8 cellular contexts compared by ENCODE assay signal in the genomic region with DNA sequence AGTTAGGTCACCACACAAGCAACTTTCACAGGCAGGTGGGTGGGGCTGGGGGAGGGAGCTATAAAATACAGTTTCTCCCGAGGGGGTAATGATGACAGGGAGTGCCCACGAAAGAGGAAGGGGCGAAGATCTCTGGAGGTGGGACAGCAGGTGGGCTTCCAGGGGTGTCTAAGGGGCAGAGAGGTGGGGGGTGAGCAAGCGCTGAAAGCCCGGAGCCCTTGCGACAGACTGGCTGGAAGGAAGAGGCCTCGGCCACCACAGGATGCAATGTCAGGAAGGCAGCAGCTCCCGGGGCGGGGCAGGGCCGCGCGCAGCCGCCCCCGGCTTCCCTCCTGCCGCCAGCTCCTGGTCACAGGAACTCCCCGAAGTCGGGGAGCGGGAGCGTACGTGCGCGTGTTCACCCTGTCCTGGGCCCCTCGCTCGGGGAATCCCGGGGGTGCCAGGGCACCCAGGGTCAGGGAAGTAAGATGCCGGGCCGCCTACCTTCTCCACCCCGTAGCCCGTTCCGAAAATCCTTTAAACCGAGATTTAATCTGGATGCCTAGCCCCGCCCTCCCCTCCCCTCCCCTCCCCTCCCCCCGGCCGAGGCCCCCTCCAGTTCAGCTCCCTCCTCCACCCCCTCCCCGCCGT.
DNase-seq lines count a peak whose midpoint lies in the region; ATAC-seq and TF ChIP-seq lines count a peak whose summit lies in the region.

No MANE protein-coding gene starts in this region.

- H3K9me3 ChIP-seq in iPS-18a (ENCODE audit: control insufficient read depth, low read depth, low read length) (no peaks in the 10 kb centered on the region), smooth muscle cell (replicated peaks; ENCODE audit: low read depth) (no peaks in the 10 kb centered on the region)

- peak overlapping the region; percentile 61 for H3K4me3 ChIP-seq in iPS-18a (ENCODE audit: low read length)
- peak overlapping the region; percentile 63 for H3K4me3 ChIP-seq in smooth muscle cell

- peaks cover 95% of the 10 kb centered on the region for H4K20me1 ChIP-seq in smooth muscle cell (ENCODE audit: low read depth)

- H3K27me3 ChIP-seq in iPS-18a (ENCODE audit: control insufficient read depth, insufficient read depth, low read length) = peaks cover 68% of the 10 kb centered on the region
- H3K27me3 ChIP-seq in smooth muscle cell (ENCODE audit: low read depth) = no peaks in the 10 kb centered on the region

- 3% methylated on average over 29 of the region's 36 CpGs for WGBS in smooth muscle cell (ENCODE audit: low lambda C conversion rate)

- TF ChIP-seq CTCF in GM10248 (IDR thresholded peaks at IDR 0.05; ENCODE audit: control extremely low read depth, extremely low read depth, low read depth, missing control alignments) (no peak), smooth muscle cell (IDR thresholded peaks at IDR 0.05; ENCODE audit: borderline replicate concordance, insufficient read depth, poor library complexity, severe bottlenecking) (no peak)

- H3K4me2 ChIP-seq in smooth muscle cell = peak overlapping the region; percentile 97

- ATAC-seq in HG02610 (IDR thresholded peaks at IDR 0.05; ENCODE audit: unreplicated experiment) = peak; percentile 37

- H3K36me3 ChIP-seq in iPS-18a (ENCODE audit: control insufficient read depth, low read depth, low read length) = no peaks in the 10 kb centered on the region
- H3K36me3 ChIP-seq in smooth muscle cell (ENCODE audit: low read depth) = no peaks in the 10 kb centered on the region

- peaks cover 38% of the 10 kb centered on the region for H3K4me1 ChIP-seq in iPS-18a (ENCODE audit: control insufficient read depth, low read depth, low read length)
- H3K4me1 ChIP-seq in smooth muscle cell (ENCODE audit: low read depth) = peaks cover 48% of the 10 kb centered on the region

- CTCF ChIA-PET in GM10248 (lab: Yijun Ruan, JAX) = interaction anchor here (1.5 kb wide), 1 partner anchor 47 kb away, joined by 4 read pairs; no protein-coding TSS in a partner anchor

- DNase-seq in GM10248 (ENCODE audit: extremely low spot score) = peak; percentile 82
- peak; percentile 66 for DNase-seq in RPMI7951 (ENCODE audit: low read depth)
- DNase-seq in astrocyte of the hippocampus (ENCODE audit: low read depth, low spot score) = peak; percentile 71
- peak; percentile 54 for DNase-seq in smooth muscle cell (lab: John Stamatoyannopoulos, UW; ENCODE audit: unreplicated experiment)
- DNase-seq in effector CD4-positive, alpha-beta T cell = no peak
- no peak for DNase-seq in NCI-H2107 treated with DMSO at 0.1 percent for 48 hours (lab: John Stamatoyannopoulos, UW; ENCODE audit: unreplicated experiment)

- H3F3A ChIP-seq in smooth muscle cell (ENCODE audit: low read depth) = peaks cover 5% of the 10 kb centered on the region

- H3K9ac ChIP-seq in iPS-18a (ENCODE audit: low read length) = no peak overlapping the region
- peak overlapping the region; percentile 63 for H3K9ac ChIP-seq in smooth muscle cell (ENCODE audit: low read depth)

- H3K27ac ChIP-seq in iPS-18a (ENCODE audit: low read length) = no peak overlapping the region
- H3K27ac ChIP-seq in smooth muscle cell (ENCODE audit: low read depth) = peak overlapping the region; percentile 68

- no peak overlapping the region for H2AFZ ChIP-seq in smooth muscle cell (ENCODE audit: low read depth)

- H3K79me2 ChIP-seq in smooth muscle cell (ENCODE audit: low read depth) = peaks cover 35% of the 10 kb centered on the region

- POLR2A ChIA-PET in GM10248 (lab: Yijun Ruan, JAX) = interaction anchor here (0.6 to 1.3 kb wide), 5 partner anchors 9 to 981 kb away, joined by 3 to 4 read pairs (median 3); no protein-coding TSS in a partner anchor

Comparison
In these comparisons a context has a peak if more than half of its experiments do, and no peak if none do; other contexts are left out.
1. DNase-seq: peak in GM10248 (single experiment), RPMI7951 (single experiment), astrocyte of the hippocampus (single experiment) and smooth muscle cell (single experiment); none in effector CD4-positive, alpha-beta T cell (single experiment) and NCI-H2107 treated with DMSO at 0.1 percent for 48 hours (single experiment).